6 cellular contexts compared by ENCODE assay signal in the genomic region with DNA sequence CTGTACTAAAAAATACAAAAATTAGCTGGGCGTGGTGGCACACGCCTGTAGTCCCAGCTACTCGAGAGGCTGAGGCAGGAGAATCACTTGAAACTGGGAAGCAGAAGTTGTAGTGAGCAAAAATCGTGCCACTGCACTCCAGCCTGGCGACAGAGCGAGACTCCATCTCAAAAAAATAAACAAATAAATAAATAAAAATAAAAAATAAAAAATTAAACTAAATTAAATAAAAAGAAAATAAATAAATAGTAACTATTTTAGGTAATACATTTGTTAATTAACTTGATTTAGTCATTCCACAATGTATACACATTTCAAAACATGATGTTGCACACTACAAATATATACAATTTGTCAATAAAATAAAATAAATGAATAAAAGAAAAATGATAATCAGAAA.
DNase-seq lines count a peak whose midpoint lies in the region; ATAC-seq, FAIRE-seq and TF ChIP-seq lines count a peak whose summit lies in the region.
"Not testable (repeated sequence)": the region's sequence is repeated elsewhere in the genome, so short reads cannot be mapped to it uniquely, and the experiment has no call there.

No MANE protein-coding gene starts in this region.

- not testable (repeated sequence) for TF ChIP-seq CTCF in WTC11 (IDR thresholded peaks at IDR 0.05); kidney (IDR thresholded peaks at IDR 0.05; ENCODE audit: borderline replicate concordance, extremely low read depth, insufficient read depth)

- not testable (repeated sequence) for H3K4me1 ChIP-seq in kidney (ENCODE audit: control insufficient read depth in 1 of 2, insufficient read depth in 1 of 2, low read depth in 1 of 2, low read length in 2 of 2); small intestine (ENCODE audit: control insufficient read depth in 2 of 2, insufficient read depth in 1 of 2, low read depth in 1 of 2, low read length in 1 of 2)

- CTCF ChIA-PET in WTC11 (lab: Charles Lee): not testable (repeated sequence)

- intact Hi-C loops in kidney (cut with DNase I): not testable (repeated sequence)

- not testable (repeated sequence) for H3K27ac Mint-ChIP-seq in WTC11

- POLR2A ChIA-PET in WTC11 (lab: Charles Lee): not testable (repeated sequence)

- H3K4me3 ChIP-seq in kidney (ENCODE audit: low read length in 2 of 2); small intestine (ENCODE audit: low read depth in 1 of 2, low read length in 2 of 2): not testable (repeated sequence)

- ATAC-seq in WTC11: not testable (repeated sequence)

- H3K9ac ChIP-seq in kidney (ENCODE audit: low read length in 2 of 2): not testable (repeated sequence)

- not testable (repeated sequence) for H3K9me3 ChIP-seq in kidney (ENCODE audit: control insufficient read depth in 1 of 2, low read length in 2 of 2); small intestine (ENCODE audit: control insufficient read depth, low read depth)

- FAIRE-seq in A204.1 (lab: Jason Lieb, UNC): peak; percentile 92
- peak; percentile 50 for FAIRE-seq in RCC 7860 (lab: Jason Lieb, UNC)
- FAIRE-seq in endometrium (lab: Jason Lieb, UNC): peak; percentile 93
- FAIRE-seq in kidney (lab: Jason Lieb, UNC): peak; percentile 95
- peak; percentile 15 for FAIRE-seq in small intestine (lab: Jason Lieb, UNC)

- H3K9me3 Mint-ChIP-seq in WTC11: peaks cover 15% of the 10 kb centered on the region

- not testable (repeated sequence) for H3K36me3 ChIP-seq in kidney (ENCODE audit: control insufficient read depth in 1 of 2, insufficient read depth in 2 of 2, low read length in 2 of 2); small intestine (ENCODE audit: control insufficient read depth in 2 of 2, insufficient read depth in 2 of 2, low read length in 2 of 2)

- 95 to 96% (median 96%) methylated on average over 6 of the region's 6 CpGs for WGBS in small intestine, 3 donors

- not testable (repeated sequence) for H3K4me1 Mint-ChIP-seq in WTC11

- H3K27ac ChIP-seq in kidney (ENCODE audit: low read depth in 2 of 2, low read length in 2 of 2); small intestine (ENCODE audit: low read depth in 1 of 2, low read length in 1 of 2): not testable (repeated sequence)

- H3K27me3 ChIP-seq in small intestine (ENCODE audit: control insufficient read depth in 2 of 2, insufficient read depth in 2 of 2, low read length in 2 of 2): not testable (repeated sequence)

- not testable (repeated sequence) for H3K27me3 Mint-ChIP-seq in WTC11 (ENCODE audit: low read depth)

- H3K36me3 Mint-ChIP-seq in WTC11: not testable (repeated sequence)

- not testable (repeated sequence) for DNase-seq in RCC 7860 (ENCODE audit: low spot score); WTC11 (ENCODE audit: low spot score); kidney; small intestine

- not testable (repeated sequence) for H3K4me3 Mint-ChIP-seq in WTC11

TF ChIP-seq in WTC11, 78 proteins besides CTCF, POLR2A, EP300 and RAD21:
- TF ChIP-seq HMGA2 (CRISPR knock-in tag; IDR thresholded peaks at IDR 0.05): peak; percentile 94
